ENCODE assay signal across 1 cellular context in the genomic region with DNA sequence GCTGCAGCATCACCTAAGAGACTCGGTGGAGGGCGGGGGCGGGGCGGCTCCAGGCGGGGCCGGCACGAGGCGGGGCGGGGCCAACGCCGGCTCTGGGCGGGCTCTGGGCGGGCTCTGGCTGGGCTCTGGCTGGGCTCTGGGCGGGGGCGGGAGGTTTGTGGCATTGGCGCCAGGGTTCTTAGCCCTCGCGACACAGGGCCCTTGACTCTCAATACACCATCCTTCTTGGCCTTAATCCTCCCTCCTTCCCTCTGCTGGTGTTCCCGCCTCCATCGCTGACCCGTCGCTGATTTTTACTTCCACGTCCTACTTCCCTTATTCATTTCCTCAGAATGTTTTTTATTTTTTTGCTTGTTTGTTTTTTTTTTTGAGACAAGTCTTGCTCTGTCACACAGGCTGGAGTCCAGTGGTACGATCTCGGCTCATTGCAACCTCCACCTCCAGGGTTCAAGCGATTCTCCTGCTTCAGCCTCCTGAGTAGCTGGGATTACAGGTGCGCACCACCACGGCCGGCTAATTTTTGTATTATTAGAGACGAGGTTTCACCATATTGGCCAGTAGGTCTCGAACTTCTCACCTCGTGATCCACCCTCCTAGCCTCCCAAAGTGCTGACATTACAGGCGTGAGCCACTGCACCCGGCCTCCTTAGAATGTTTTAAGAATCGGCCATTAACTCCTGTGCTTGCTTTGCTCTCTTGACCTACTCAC.
TF ChIP-seq lines count a peak whose summit lies in the region.

A gene with protein sequence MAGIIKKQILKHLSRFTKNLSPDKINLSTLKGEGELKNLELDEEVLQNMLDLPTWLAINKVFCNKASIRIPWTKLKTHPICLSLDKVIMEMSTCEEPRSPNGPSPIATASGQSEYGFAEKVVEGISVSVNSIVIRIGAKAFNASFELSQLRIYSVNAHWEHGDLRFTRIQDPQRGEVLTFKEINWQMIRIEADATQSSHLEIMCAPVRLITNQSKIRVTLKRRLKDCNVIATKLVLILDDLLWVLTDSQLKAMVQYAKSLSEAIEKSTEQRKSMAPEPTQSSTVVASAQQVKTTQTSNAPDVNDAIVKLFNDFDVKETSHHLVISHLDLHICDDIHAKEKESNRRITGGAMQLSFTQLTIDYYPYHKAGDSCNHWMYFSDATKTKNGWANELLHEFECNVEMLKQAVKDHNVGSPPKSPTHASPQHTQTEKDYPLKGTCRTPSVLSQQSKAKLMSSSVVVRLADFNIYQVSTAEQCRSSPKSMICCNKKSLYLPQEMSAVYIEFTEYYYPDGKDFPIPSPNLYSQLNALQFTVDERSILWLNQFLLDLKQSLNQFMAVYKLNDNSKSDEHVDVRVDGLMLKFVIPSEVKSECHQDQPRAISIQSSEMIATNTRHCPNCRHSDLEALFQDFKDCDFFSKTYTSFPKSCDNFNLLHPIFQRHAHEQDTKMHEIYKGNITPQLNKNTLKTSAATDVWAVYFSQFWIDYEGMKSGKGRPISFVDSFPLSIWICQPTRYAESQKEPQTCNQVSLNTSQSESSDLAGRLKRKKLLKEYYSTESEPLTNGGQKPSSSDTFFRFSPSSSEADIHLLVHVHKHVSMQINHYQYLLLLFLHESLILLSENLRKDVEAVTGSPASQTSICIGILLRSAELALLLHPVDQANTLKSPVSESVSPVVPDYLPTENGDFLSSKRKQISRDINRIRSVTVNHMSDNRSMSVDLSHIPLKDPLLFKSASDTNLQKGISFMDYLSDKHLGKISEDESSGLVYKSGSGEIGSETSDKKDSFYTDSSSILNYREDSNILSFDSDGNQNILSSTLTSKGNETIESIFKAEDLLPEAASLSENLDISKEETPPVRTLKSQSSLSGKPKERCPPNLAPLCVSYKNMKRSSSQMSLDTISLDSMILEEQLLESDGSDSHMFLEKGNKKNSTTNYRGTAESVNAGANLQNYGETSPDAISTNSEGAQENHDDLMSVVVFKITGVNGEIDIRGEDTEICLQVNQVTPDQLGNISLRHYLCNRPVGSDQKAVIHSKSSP (N-terminal part only) (minus strand): TSS at position 24 of the 709 bp plus-strand sequence. CDS start 239 bp downstream, outside the sequence.

TF ChIP-seq in HepG2, 621 proteins besides CTCF, POLR2A, EP300 and RAD21:
- TF ChIP-seq ATRX (CRISPR knock-in tag; IDR thresholded peaks at IDR 0.05; ENCODE audit: borderline replicate concordance) (no peak), NCOA2 (CRISPR knock-in tag; IDR thresholded peaks at IDR 0.05) (0 out of 2 replicates have a peak, but pooled peaks have one; percentile 2), ZMYM3 (CRISPR knock-in tag; IDR thresholded peaks at IDR 0.05) (peak; percentile 41; the same call in 1 of the 2 replicates), BHLHE40 (IDR thresholded peaks at IDR 0.05; ENCODE audit: low read length) (peak; percentile 27; the same call in 1 of the 2 replicates), ZNF460 (CRISPR knock-in tag; IDR thresholded peaks at IDR 0.05; ENCODE audit: borderline replicate concordance) (peak; percentile 55; the same call in 1 of the 2 replicates), POLR2AphosphoS5 (IDR thresholded peaks at IDR 0.05; ENCODE audit: low read depth, low read length) (peak; percentile 40; the same call in 1 of the 2 replicates), ZNF274 (CRISPR knock-in tag; IDR thresholded peaks at IDR 0.05) (peak; percentile 2; the same call in 1 of the 2 replicates), SIN3A (IDR thresholded peaks at IDR 0.05; ENCODE audit: borderline replicate concordance, low read depth, low read length) (peak; percentile 50; the same call in 1 of the 2 replicates), ZNF180 (CRISPR knock-in tag; IDR thresholded peaks at IDR 0.05; ENCODE audit: borderline replicate concordance, low read depth) (no peak), ISL2 (CRISPR knock-in tag; IDR thresholded peaks at IDR 0.05) (0 out of 2 replicates have a peak, but pooled peaks have one; percentile 0), ZNF256 (CRISPR knock-in tag; conservative IDR thresholded peaks at IDR 0.05) (no peak), FOXA3 (CRISPR knock-in tag; IDR thresholded peaks at IDR 0.05) (no peak)
- TF ChIP-seq, protein P1, sequence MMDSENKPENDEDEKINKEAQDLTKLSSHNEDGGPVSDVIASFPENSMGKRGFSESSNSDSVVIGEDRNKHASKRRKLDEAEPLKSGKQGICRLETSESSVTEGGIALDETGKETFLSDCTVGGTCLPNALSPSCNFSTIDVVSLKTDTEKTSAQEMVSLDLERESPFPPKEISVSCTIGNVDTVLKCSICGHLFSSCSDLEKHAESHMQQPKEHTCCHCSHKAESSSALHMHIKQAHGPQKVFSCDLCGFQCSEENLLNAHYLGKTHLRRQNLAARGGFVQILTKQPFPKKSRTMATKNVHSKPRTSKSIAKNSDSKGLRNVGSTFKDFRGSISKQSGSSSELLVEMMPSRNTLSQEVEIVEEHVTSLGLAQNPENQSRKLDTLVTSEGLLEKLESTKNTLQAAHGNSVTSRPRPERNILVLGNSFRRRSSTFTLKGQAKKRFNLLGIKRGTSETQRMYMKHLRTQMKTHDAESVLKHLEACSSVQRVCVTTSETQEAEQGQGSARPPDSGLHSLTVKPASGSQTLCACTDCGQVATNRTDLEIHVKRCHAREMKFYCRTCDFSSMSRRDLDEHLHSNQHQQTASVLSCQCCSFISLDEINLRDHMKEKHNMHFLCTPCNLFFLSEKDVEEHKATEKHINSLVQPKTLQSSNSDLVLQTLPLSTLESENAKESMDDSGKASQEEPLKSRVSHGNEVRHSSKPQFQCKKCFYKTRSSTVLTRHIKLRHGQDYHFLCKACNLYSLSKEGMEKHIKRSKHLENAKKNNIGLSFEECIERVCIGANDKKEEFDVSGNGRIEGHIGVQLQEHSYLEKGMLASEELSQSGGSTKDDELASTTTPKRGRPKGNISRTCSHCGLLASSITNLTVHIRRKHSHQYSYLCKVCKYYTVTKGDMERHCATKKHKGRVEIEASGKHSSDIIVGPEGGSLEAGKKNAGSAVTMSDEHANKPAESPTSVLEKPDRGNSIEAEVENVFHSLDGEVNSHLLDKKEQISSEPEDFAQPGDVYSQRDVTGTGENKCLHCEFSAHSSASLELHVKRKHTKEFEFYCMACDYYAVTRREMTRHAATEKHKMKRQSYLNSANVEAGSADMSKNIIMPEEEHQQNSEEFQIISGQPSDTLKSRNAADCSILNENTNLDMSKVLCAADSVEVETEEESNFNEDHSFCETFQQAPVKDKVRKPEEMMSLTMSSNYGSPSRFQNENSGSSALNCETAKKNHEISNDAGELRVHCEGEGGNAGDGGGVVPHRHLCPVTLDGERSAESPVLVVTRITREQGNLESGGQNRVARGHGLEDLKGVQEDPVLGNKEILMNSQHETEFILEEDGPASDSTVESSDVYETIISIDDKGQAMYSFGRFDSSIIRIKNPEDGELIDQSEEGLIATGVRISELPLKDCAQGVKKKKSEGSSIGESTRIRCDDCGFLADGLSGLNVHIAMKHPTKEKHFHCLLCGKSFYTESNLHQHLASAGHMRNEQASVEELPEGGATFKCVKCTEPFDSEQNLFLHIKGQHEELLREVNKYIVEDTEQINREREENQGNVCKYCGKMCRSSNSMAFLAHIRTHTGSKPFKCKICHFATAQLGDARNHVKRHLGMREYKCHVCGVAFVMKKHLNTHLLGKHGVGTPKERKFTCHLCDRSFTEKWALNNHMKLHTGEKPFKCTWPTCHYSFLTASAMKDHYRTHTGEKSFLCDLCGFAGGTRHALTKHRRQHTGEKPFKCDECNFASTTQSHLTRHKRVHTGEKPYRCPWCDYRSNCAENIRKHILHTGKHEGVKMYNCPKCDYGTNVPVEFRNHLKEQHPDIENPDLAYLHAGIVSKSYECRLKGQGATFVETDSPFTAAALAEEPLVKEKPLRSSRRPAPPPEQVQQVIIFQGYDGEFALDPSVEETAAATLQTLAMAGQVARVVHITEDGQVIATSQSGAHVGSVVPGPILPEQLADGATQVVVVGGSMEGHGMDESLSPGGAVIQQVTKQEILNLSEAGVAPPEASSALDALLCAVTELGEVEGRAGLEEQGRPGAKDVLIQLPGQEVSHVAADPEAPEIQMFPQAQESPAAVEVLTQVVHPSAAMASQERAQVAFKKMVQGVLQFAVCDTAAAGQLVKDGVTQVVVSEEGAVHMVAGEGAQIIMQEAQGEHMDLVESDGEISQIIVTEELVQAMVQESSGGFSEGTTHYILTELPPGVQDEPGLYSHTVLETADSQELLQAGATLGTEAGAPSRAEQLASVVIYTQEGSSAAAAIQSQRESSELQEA (CRISPR knock-in tag; IDR thresholded peaks at IDR 0.05; ENCODE audit: not compliant biosample characterization): peak; percentile 7
- TF ChIP-seq, protein P2, sequence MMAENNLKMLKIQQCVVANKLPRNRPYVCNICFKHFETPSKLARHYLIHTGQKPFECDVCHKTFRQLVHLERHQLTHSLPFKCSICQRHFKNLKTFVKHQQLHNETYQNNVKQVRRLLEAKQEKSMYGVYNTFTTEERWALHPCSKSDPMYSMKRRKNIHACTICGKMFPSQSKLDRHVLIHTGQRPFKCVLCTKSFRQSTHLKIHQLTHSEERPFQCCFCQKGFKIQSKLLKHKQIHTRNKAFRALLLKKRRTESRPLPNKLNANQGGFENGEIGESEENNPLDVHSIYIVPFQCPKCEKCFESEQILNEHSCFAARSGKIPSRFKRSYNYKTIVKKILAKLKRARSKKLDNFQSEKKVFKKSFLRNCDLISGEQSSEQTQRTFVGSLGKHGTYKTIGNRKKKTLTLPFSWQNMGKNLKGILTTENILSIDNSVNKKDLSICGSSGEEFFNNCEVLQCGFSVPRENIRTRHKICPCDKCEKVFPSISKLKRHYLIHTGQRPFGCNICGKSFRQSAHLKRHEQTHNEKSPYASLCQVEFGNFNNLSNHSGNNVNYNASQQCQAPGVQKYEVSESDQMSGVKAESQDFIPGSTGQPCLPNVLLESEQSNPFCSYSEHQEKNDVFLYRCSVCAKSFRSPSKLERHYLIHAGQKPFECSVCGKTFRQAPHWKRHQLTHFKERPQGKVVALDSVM (CRISPR knock-in tag; IDR thresholded peaks at IDR 0.05): peak; percentile 48; the same call in 1 of the 2 replicates
